Comparison of ENCODE assay signal across 23 cellular contexts in genomic region chr4:98026362-98026761, GRCh38.
"Had no signal": no experiment of that assay in that cellular context is flagged by ENCODE, and none has a peak within 500 bp of the region (broad histone marks: within the 10 kb centered on the region; RNA-seq: fewer than 3 reads in every experiment).

No MANE protein-coding gene starts in this region.

- H3K27me3 Mint-ChIP-seq: activated CD4-positive, alpha-beta memory T cell treated with anti-CD3 and anti-CD28 coated beads for 36 hours; activated CD4-positive, alpha-beta T cell treated with anti-CD3 and anti-CD28 coated beads, Interleukin-2, amount 10 ng/mL, durations not matched to agents 24 days and 14 days; activated naive CD4-positive, alpha-beta T cell treated with anti-CD3 and anti-CD28 coated beads, Interleukin-2, amount 10 ng/mL, durations not matched to agents 7 days and 5 days; naive B cell; stimulated activated naive CD8-positive, alpha-beta T cell treated with anti-CD3 and anti-CD28 coated beads, Interleukin-15, Interleukin-2, amounts not matched to agents 100 ng/mL and 50 ng/mL, for 24 hours; type B pancreatic cell had no signal

- H3K27ac ChIP-seq: breast epithelium, esophagus muscularis mucosa, foreskin keratinocyte, heart right ventricle, neutrophil, right lobe of liver, thoracic aorta, vagina had no signal

- H3K27ac Mint-ChIP-seq: activated CD4-positive, alpha-beta memory T cell treated with anti-CD3 and anti-CD28 coated beads for 36 hours; activated CD4-positive, alpha-beta T cell treated with anti-CD3 and anti-CD28 coated beads, Interleukin-2, amount 10 ng/mL, durations not matched to agents 24 days and 14 days; activated naive CD4-positive, alpha-beta T cell treated with anti-CD3 and anti-CD28 coated beads, Interleukin-2, amount 10 ng/mL, durations not matched to agents 7 days and 5 days; mesothelial cell of epicardium; naive B cell; nephron progenitor cell; stimulated activated naive CD8-positive, alpha-beta T cell treated with anti-CD3 and anti-CD28 coated beads, Interleukin-15, Interleukin-2, amounts not matched to agents 100 ng/mL and 50 ng/mL, for 24 hours; type B pancreatic cell had no signal

- DNase-seq: activated CD4-positive, alpha-beta memory T cell treated with anti-CD3 and anti-CD28 coated beads for 36 hours; activated CD4-positive, alpha-beta T cell treated with anti-CD3 and anti-CD28 coated beads, Interleukin-2, amount 10 ng/mL, durations not matched to agents 24 days and 14 days; activated CD4-positive, CD25-positive, alpha-beta regulatory T cell treated with anti-CD3 and anti-CD28 coated beads, Interleukin-2, amount 50 U/mL, for 72 hours; activated CD8-positive, alpha-beta memory T cell treated with anti-CD3 and anti-CD28 coated beads, Interleukin-2, amount 50 U/mL, for 4 hours; activated gamma-delta T cell; activated naive CD4-positive, alpha-beta T cell treated with anti-CD3 and anti-CD28 coated beads, Interleukin-2, amount 10 ng/mL, durations not matched to agents 7 days and 5 days; activated T-cell treated with anti-CD3 and anti-CD28 coated beads, Interleukin-2, amount 50 U/mL, for 1 hour; central memory CD4-positive, alpha-beta T cell; foreskin keratinocyte; heart right ventricle; naive B cell; nephron progenitor cell; right lobe of liver; stimulated activated CD4-positive, alpha-beta T cell treated with anti-CD3 and anti-CD28 coated beads, Interleukin-4, amount 100 ng/mL, for 1 hour; T1000 had no signal

- H3K27me3 ChIP-seq: breast epithelium, esophagus muscularis mucosa, foreskin keratinocyte, heart right ventricle, neutrophil, right lobe of liver, vagina had no signal

- H3K9me3 ChIP-seq: neutrophil, right lobe of liver, thoracic aorta, vagina had no signal

- H3K4me1 Mint-ChIP-seq: activated CD4-positive, alpha-beta T cell treated with anti-CD3 and anti-CD28 coated beads, Interleukin-2, amount 10 ng/mL, durations not matched to agents 24 days and 14 days; activated naive CD4-positive, alpha-beta T cell treated with anti-CD3 and anti-CD28 coated beads, Interleukin-2, amount 10 ng/mL, durations not matched to agents 7 days and 5 days; mesothelial cell of epicardium; naive B cell; nephron progenitor cell had no signal

- ATAC-seq: foreskin keratinocyte, heart right ventricle, right lobe of liver had no signal

- H3K36me3 Mint-ChIP-seq: activated CD4-positive, alpha-beta memory T cell treated with anti-CD3 and anti-CD28 coated beads for 36 hours; activated naive CD4-positive, alpha-beta T cell treated with anti-CD3 and anti-CD28 coated beads, Interleukin-2, amount 10 ng/mL, durations not matched to agents 7 days and 5 days; mesothelial cell of epicardium; naive B cell; type B pancreatic cell had no signal

- H3K36me3 ChIP-seq: breast epithelium, esophagus muscularis mucosa, heart right ventricle, neutrophil, right lobe of liver, thoracic aorta, vagina had no signal

- H3K4me3 Mint-ChIP-seq: activated CD4-positive, alpha-beta memory T cell treated with anti-CD3 and anti-CD28 coated beads for 36 hours; activated CD4-positive, alpha-beta T cell treated with anti-CD3 and anti-CD28 coated beads, Interleukin-2, amount 10 ng/mL, durations not matched to agents 24 days and 14 days; activated naive CD4-positive, alpha-beta T cell treated with anti-CD3 and anti-CD28 coated beads, Interleukin-2, amount 10 ng/mL, durations not matched to agents 7 days and 5 days; mesothelial cell of epicardium; naive B cell; nephron progenitor cell; stimulated activated naive CD8-positive, alpha-beta T cell treated with anti-CD3 and anti-CD28 coated beads, Interleukin-15, Interleukin-2, amounts not matched to agents 100 ng/mL and 50 ng/mL, for 24 hours; type B pancreatic cell had no signal

- H3K4me3 ChIP-seq: breast epithelium, esophagus muscularis mucosa, heart right ventricle, right lobe of liver, thoracic aorta, vagina had no signal

- H3K4me1 ChIP-seq: breast epithelium, esophagus muscularis mucosa, foreskin keratinocyte, heart right ventricle, right lobe of liver, vagina had no signal
